ENCODE assay signal across 32 cellular contexts in genomic region chr11:78467370-78467769, GRCh38.
"Had no signal": no experiment of that assay in that cellular context is flagged by ENCODE, and none has a peak within 500 bp of the region (broad histone marks: within the 10 kb centered on the region; RNA-seq: fewer than 3 reads in every experiment).

No MANE protein-coding gene starts in this region.

- H3K27ac Mint-ChIP-seq: activated CD4-positive, alpha-beta T cell treated with anti-CD3 and anti-CD28 coated beads, Interleukin-2, amount 10 ng/mL, durations not matched to agents 24 days and 14 days; activated CD8-positive, alpha-beta T cell treated with anti-CD3 and anti-CD28 coated beads for 36 hours; activated naive CD4-positive, alpha-beta T cell treated with anti-CD3 and anti-CD28 coated beads, Interleukin-2, amount 50 U/mL, for 72 hours; activated T-cell treated with anti-CD3 and anti-CD28 coated beads, Interleukin-2, amount 50 U/mL, for 72 hours; activated T-helper 17 cell treated with anti-CD3 and anti-CD28 coated beads, Interleukin-2, amount 50 U/mL, for 72 hours had no signal

- H3K9me3 Mint-ChIP-seq: activated CD4-positive, alpha-beta T cell treated with anti-CD3 and anti-CD28 coated beads, Interleukin-2, amount 10 ng/mL, durations not matched to agents 24 days and 14 days; activated CD8-positive, alpha-beta T cell treated with anti-CD3 and anti-CD28 coated beads for 36 hours; activated T-helper 17 cell treated with anti-CD3 and anti-CD28 coated beads, Interleukin-2, amount 50 U/mL, for 72 hours had no signal

- H3K9me3 ChIP-seq: adrenal gland, body of pancreas, breast epithelium, Peyer's patch, SJSA1, SK-N-SH had no signal

- H3K27me3 Mint-ChIP-seq: activated CD4-positive, alpha-beta T cell treated with anti-CD3 and anti-CD28 coated beads, Interleukin-2, amount 10 ng/mL, durations not matched to agents 24 days and 14 days; activated CD8-positive, alpha-beta T cell treated with anti-CD3 and anti-CD28 coated beads for 36 hours; activated T-helper 17 cell treated with anti-CD3 and anti-CD28 coated beads, Interleukin-2, amount 50 U/mL, for 72 hours; T-cell had no signal

- H3K4me3 Mint-ChIP-seq: activated CD4-positive, alpha-beta T cell treated with anti-CD3 and anti-CD28 coated beads, Interleukin-2, amount 10 ng/mL, durations not matched to agents 24 days and 14 days; activated CD8-positive, alpha-beta T cell treated with anti-CD3 and anti-CD28 coated beads for 36 hours; activated T-cell treated with anti-CD3 and anti-CD28 coated beads, Interleukin-2, amount 50 U/mL, for 72 hours; activated T-helper 17 cell treated with anti-CD3 and anti-CD28 coated beads, Interleukin-2, amount 50 U/mL, for 72 hours; T-cell had no signal

- ATAC-seq: activated CD8-positive, alpha-beta T cell treated with anti-CD3 and anti-CD28 coated beads for 36 hours; activated naive CD4-positive, alpha-beta T cell treated with anti-CD3 and anti-CD28 coated beads, Interleukin-2, amount 50 U/mL, for 72 hours; activated T-cell treated with anti-CD3 and anti-CD28 coated beads, Interleukin-2, amount 50 U/mL, for 72 hours; activated T-helper 17 cell treated with anti-CD3 and anti-CD28 coated beads, Interleukin-2, amount 50 U/mL, for 72 hours; body of pancreas; PC-3; T-cell had no signal

- DNase-seq: activated CD4-positive, alpha-beta T cell treated with anti-CD3 and anti-CD28 coated beads, Interleukin-2, amount 10 ng/mL, durations not matched to agents 24 days and 14 days; activated CD4-positive, alpha-beta T cell treated with anti-CD3 and anti-CD28 coated beads, Interleukin-2, amount 50 U/mL, for 4 hours; activated CD8-positive, alpha-beta T cell treated with anti-CD3 and anti-CD28 coated beads for 36 hours; activated effector memory CD4-positive, alpha-beta T cell treated with anti-CD3 and anti-CD28 coated beads, Interleukin-2, amount 50 U/mL, for 16 hours; activated naive CD4-positive, alpha-beta T cell; activated T-cell treated with anti-CD3 and anti-CD28 coated beads, Interleukin-2, amount 50 U/mL, for 1 hour; activated T-cell treated with anti-CD3 and anti-CD28 coated beads, Interleukin-2, amount 50 U/mL, for 72 hours; adrenal gland; body of pancreas; NCI-H1092 treated with DMSO at 0.1 percent for 48 hours; NCI-H1417; NCI-H1694; NCI-H2029; NCI-H2107; NCI-H2171; NCI-H510A; NCI-H526; NCI-H748 treated with DMSO at 0.1 percent for 48 hours; NK-92 treated with Interleukin-12 subunit alpha and Interleukin-12 subunit beta, amount 100 ng/mL, for 24 hours; PC-3; Peyer's patch; RPMI8226; SHP77 treated with DMSO at 0.1 percent for 48 hours; SK-N-SH; T-cell; T-helper 2 cell; T-helper 9 cell; WERI-Rb-1 had no signal
